11 cellular contexts compared by ENCODE assay signal in genomic region chr20:63750807-63751470, GRCh38. TPM values are rescaled to one million over a fixed set of nuclear protein-coding genes. Genes with fewer than 3 reads are reported as not detected.
DNase-seq lines count a peak whose midpoint lies in the region; ATAC-seq, FAIRE-seq and TF ChIP-seq lines count a peak whose summit lies in the region.
"Had no signal": no experiment of that assay in that cellular context is flagged by ENCODE, and none has a peak within 500 bp of the region (broad histone marks: within the 10 kb centered on the region; RNA-seq: fewer than 3 reads in every experiment).

No MANE protein-coding gene starts in this region.

- H3K4me2 ChIP-seq in osteoblast (ENCODE audit: insufficient read depth, low read length) = no peak overlapping the region
- H3K4me2 ChIP-seq in OCI-LY7 (ENCODE audit: low read length) = no peak overlapping the region

- POLR2A ChIA-PET in OCI-LY7 (lab: Charles Lee) = no interaction called here

- TF ChIP-seq CTCF in GM13977 (IDR thresholded peaks at IDR 0.05; ENCODE audit: extremely low read depth, insufficient read depth, missing control alignments) (no peak), osteoblast (IDR thresholded peaks at IDR 0.05; ENCODE audit: extremely low read depth, low read depth, low read length) (no peak), OCI-LY7 (conservative IDR thresholded peaks at IDR 0.05; ENCODE audit: low read length) (no peak)

- H3K4me3 Mint-ChIP-seq in activated T-helper 17 cell treated with anti-CD3 and anti-CD28 coated beads, Interleukin-2, amount 50 U/mL, for 72 hours = peak overlapping the region; percentile 75
- H3K4me3 Mint-ChIP-seq: nephron had no signal

- no TSS peak for BruUV-seq in OCI-LY7 (replicated peaks; lab: Mats Ljungman, UMichigan)

- peak overlapping the region; percentile 82 for H3K27ac Mint-ChIP-seq in activated T-helper 17 cell treated with anti-CD3 and anti-CD28 coated beads, Interleukin-2, amount 50 U/mL, for 72 hours
- H3K27ac Mint-ChIP-seq: nephron had no signal

- CTCF ChIA-PET in OCI-LY7 (lab: Charles Lee; ENCODE audit: unreplicated experiment) = no interaction called here

- no peak overlapping the region for H2AFZ ChIP-seq in osteoblast (ENCODE audit: low read length)
- no peak overlapping the region for H2AFZ ChIP-seq in OCI-LY7 (ENCODE audit: low read length)

- no peaks in the 10 kb centered on the region for H3K27me3 Mint-ChIP-seq in activated T-helper 17 cell treated with anti-CD3 and anti-CD28 coated beads, Interleukin-2, amount 50 U/mL, for 72 hours

- ATAC-seq in activated T-helper 17 cell treated with anti-CD3 and anti-CD28 coated beads, Interleukin-2, amount 50 U/mL, for 72 hours (replicated peaks) = peak; percentile 88
- no peak for ATAC-seq in GM21619 (IDR thresholded peaks at IDR 0.05; ENCODE audit: unreplicated experiment)
- ATAC-seq: gastrocnemius medialis had no signal

- H3K27ac ChIP-seq in osteoblast (ENCODE audit: low read depth, low read length) (no peak overlapping the region), OCI-LY7 (ENCODE audit: low read depth, low read length, poor library complexity, severe bottlenecking) (no peak overlapping the region)
- H3K27ac ChIP-seq: brain microvascular endothelial cell, gastrocnemius medialis had no signal

- no peaks in the 10 kb centered on the region for H4K20me1 ChIP-seq in osteoblast (ENCODE audit: insufficient read depth, low read length)
- H4K20me1 ChIP-seq in OCI-LY7 (ENCODE audit: insufficient read depth, low read length) = no peaks in the 10 kb centered on the region

- H3K4me1 ChIP-seq in osteoblast (ENCODE audit: insufficient read depth, low read length) (no peaks in the 10 kb centered on the region), OCI-LY7 (ENCODE audit: insufficient read depth, low read length, poor library complexity, severe bottlenecking) (peaks cover 28% of the 10 kb centered on the region)
- H3K4me1 ChIP-seq: gastrocnemius medialis had no signal

- no peaks in the 10 kb centered on the region for H3K27me3 ChIP-seq in osteoblast (ENCODE audit: insufficient read depth, low read length)
- H3K27me3 ChIP-seq: brain microvascular endothelial cell, gastrocnemius medialis had no signal

- H3K9me3 Mint-ChIP-seq in activated T-helper 17 cell treated with anti-CD3 and anti-CD28 coated beads, Interleukin-2, amount 50 U/mL, for 72 hours = no peaks in the 10 kb centered on the region
- H3K9me3 Mint-ChIP-seq: nephron had no signal

- no peak for FAIRE-seq in urothelium cell line (lab: Jason Lieb, UNC)

- intact Hi-C loops in OCI-LY7 (cut with micrococcal nuclease; ENCODE audit: unreplicated experiment) = no loop called here

- H3K36me3 ChIP-seq in osteoblast (ENCODE audit: insufficient read depth, low read length) (no peaks in the 10 kb centered on the region), OCI-LY7 (ENCODE audit: insufficient read depth, low read length) (no peaks in the 10 kb centered on the region)
- H3K36me3 ChIP-seq: brain microvascular endothelial cell, gastrocnemius medialis had no signal

- H3K4me1 Mint-ChIP-seq in activated T-helper 17 cell treated with anti-CD3 and anti-CD28 coated beads, Interleukin-2, amount 50 U/mL, for 72 hours = no peaks in the 10 kb centered on the region
- H3K4me1 Mint-ChIP-seq: nephron had no signal

- in situ Hi-C loops in GM13977 (cut with MboI; ENCODE audit: low pct_unique_long_range_greater_than_20kb, low sequenced_read_pairs, unreplicated experiment) = no loop called here

- no peaks in the 10 kb centered on the region for H3K9me2 ChIP-seq in OCI-LY7 (ENCODE audit: insufficient read depth, low read length)

- H3K79me2 ChIP-seq in osteoblast (ENCODE audit: insufficient read depth, low read length) (no peaks in the 10 kb centered on the region), OCI-LY7 (ENCODE audit: insufficient read depth, low read depth, low read length) (no peaks in the 10 kb centered on the region)

- H3K4me3 ChIP-seq in osteoblast (ENCODE audit: insufficient read depth, low read length) = no peak overlapping the region
- no peak overlapping the region for H3K4me3 ChIP-seq in OCI-LY7 (ENCODE audit: low read depth, low read length, poor library complexity, severe bottlenecking)
- H3K4me3 ChIP-seq: gastrocnemius medialis had no signal

- DNase-seq in GM13977 (ENCODE audit: low spot score) (peak; percentile 35), T follicular helper cell (ENCODE audit: low read depth) (peak; percentile 41), osteoblast (ENCODE audit: insufficient read length, low spot score, missing footprints) (peak; percentile 57), mesenteric fat pad (ENCODE audit: low spot score) (no peak), urothelium cell line (ENCODE audit: low spot score) (no peak), OCI-LY7 (ENCODE audit: low spot score) (no peak)
- DNase-seq: brain microvascular endothelial cell, gastrocnemius medialis had no signal

- no peaks in the 10 kb centered on the region for H3K36me3 Mint-ChIP-seq in activated T-helper 17 cell treated with anti-CD3 and anti-CD28 coated beads, Interleukin-2, amount 50 U/mL, for 72 hours (ENCODE audit: low read depth)

- H3K9me3 ChIP-seq in osteoblast (ENCODE audit: low read depth, low read length) (no peaks in the 10 kb centered on the region), OCI-LY7 (ENCODE audit: low read length) (no peaks in the 10 kb centered on the region)
- H3K9me3 ChIP-seq: gastrocnemius medialis had no signal

RNA-seq across cellular contexts. Expression of gene SLC2A4RG, which starts 11.4 kb away (rescaled TPM):
- 10 to 100 TPM; 30.5 to 35.1 TPM for total RNA-seq in activated T-helper 17 cell treated with anti-CD3 and anti-CD28 coated beads, Interleukin-2, amount 50 U/mL, for 72 hours
- total RNA-seq in osteoblast (27.5 and 29.5 TPM in 2 replicates), mesenteric fat pad (62.0 TPM), OCI-LY7 (2022) (110 and 113 TPM in 2 replicates)
- 69.8 and 77.9 TPM in 2 replicates for total RNA-seq in OCI-LY7 (2014; rRNA removed; shearing (Covaris generic))

RNA-seq across cellular contexts. Expression of gene LIME1, which starts 14.5 kb away (rescaled TPM):
- total RNA-seq in activated T-helper 17 cell treated with anti-CD3 and anti-CD28 coated beads, Interleukin-2, amount 50 U/mL, for 72 hours = 10 to 100 TPM in 1 of 2 donors, 1 to 10 TPM in 1; 9.8 to 24.8 TPM
- 1.8 and 2.9 TPM in 2 replicates for total RNA-seq in osteoblast
- 6.5 TPM for total RNA-seq in mesenteric fat pad
- total RNA-seq in OCI-LY7 (2014; rRNA removed; shearing (Covaris generic)) = 66.3 and 76.4 TPM in 2 replicates
- total RNA-seq in OCI-LY7 (2022) = 67.9 and 75.6 TPM in 2 replicates

RNA-seq across cellular contexts. Expression of gene ZGPAT, which starts 43.1 kb away (rescaled TPM):
- 10 to 100 TPM; 18.3 to 24.7 TPM for total RNA-seq in activated T-helper 17 cell treated with anti-CD3 and anti-CD28 coated beads, Interleukin-2, amount 50 U/mL, for 72 hours
- total RNA-seq in osteoblast = 15.6 and 18.8 TPM in 2 replicates
- total RNA-seq in mesenteric fat pad = 26.7 TPM
- 43.1 and 43.9 TPM in 2 replicates for total RNA-seq in OCI-LY7 (2014; rRNA removed; shearing (Covaris generic))
- 50.8 and 55.4 TPM in 2 replicates for total RNA-seq in OCI-LY7 (2022)

RNA-seq across cellular contexts. Expression of gene ARFRP1, which starts 43.2 kb away (rescaled TPM):
- 10 to 100 TPM; 43.8 to 55.8 TPM for total RNA-seq in activated T-helper 17 cell treated with anti-CD3 and anti-CD28 coated beads, Interleukin-2, amount 50 U/mL, for 72 hours
- total RNA-seq in osteoblast (21.7 and 23.0 TPM in 2 replicates), mesenteric fat pad (47.3 TPM), OCI-LY7 (2022) (82.1 and 85.6 TPM in 2 replicates)
- total RNA-seq in OCI-LY7 (2014; rRNA removed; shearing (Covaris generic)) = 47.9 and 53.3 TPM in 2 replicates

RNA-seq across cellular contexts. Expression of gene TNFRSF6B, which starts 54.5 kb away (rescaled TPM):
- total RNA-seq in activated T-helper 17 cell treated with anti-CD3 and anti-CD28 coated beads, Interleukin-2, amount 50 U/mL, for 72 hours = not detected
- total RNA-seq in osteoblast (2.1 and 2.9 TPM in 2 replicates), mesenteric fat pad (4.7 TPM), OCI-LY7 (2022) (1.0 TPM in 1 of 2 replicates, not detected in the other)
- 1.4 and 6.6 TPM in 2 replicates for total RNA-seq in OCI-LY7 (2014; rRNA removed; shearing (Covaris generic))

Comparison
In these comparisons a context has a peak if more than half of its experiments do, and no peak if none do; other contexts are left out.
1. DNase-seq: peak in GM13977 (single experiment), T follicular helper cell (single experiment) and osteoblast (single experiment); none in mesenteric fat pad (single experiment), urothelium cell line (single experiment) and OCI-LY7 (single experiment).